Comparison of ENCODE assay signal across 12 cellular contexts in genomic region chr5:65809817-65810531, GRCh38.
DNase-seq lines count a peak whose midpoint lies in the region; ATAC-seq and TF ChIP-seq lines count a peak whose summit lies in the region.
"Had no signal": no experiment of that assay in that cellular context is flagged by ENCODE, and none has a peak within 500 bp of the region (broad histone marks: within the 10 kb centered on the region; RNA-seq: fewer than 3 reads in every experiment).

No MANE protein-coding gene starts in this region.

- H3K27ac Mint-ChIP-seq in Caco-2 (ENCODE audit: unreplicated experiment) = no peak overlapping the region
- H3K27ac Mint-ChIP-seq in activated T-helper 17 cell treated with anti-CD3 and anti-CD28 coated beads, Interleukin-2, amount 50 U/mL, for 72 hours = no peak overlapping the region

- no peaks in the 10 kb centered on the region for H3K27me3 ChIP-seq in Caco-2 (replicated peaks; ENCODE audit: control insufficient read depth, insufficient read depth, low read length)
- H3K27me3 ChIP-seq: neutrophil had no signal

- H3K4me1 ChIP-seq in Caco-2 = peaks cover 15% of the 10 kb centered on the region

- DNase-seq in G401 (ENCODE audit: low spot score) (peak; percentile 98), Right ventricle myocardium superior (peak; percentile 81), retinal pigment epithelial cell (ENCODE audit: low read depth) (peak; percentile 76), Caco-2 (no peak), OCI-M2 (lab: John Stamatoyannopoulos, UW; ENCODE audit: unreplicated experiment) (no peak)
- DNase-seq: activated naive CD4-positive, alpha-beta T cell treated with anti-CD3 and anti-CD28 coated beads, Interleukin-2, amount 50 U/mL, for 16 hours; NK-92 treated with Interleukin-12 subunit alpha and Interleukin-12 subunit beta, amount 100 ng/mL, for 24 hours had no signal

- POLR2A ChIA-PET in Caco-2 (lab: Charles Lee) = no interaction called here

- peak overlapping the region; percentile 29 for H3K27ac ChIP-seq in angular gyrus (ENCODE audit: low read depth, low read length)
- H3K27ac ChIP-seq: neutrophil, VCaP had no signal

- H3K36me3 ChIP-seq in Caco-2 (ENCODE audit: control insufficient read depth, insufficient read depth, low read length) = peaks cover 2% of the 10 kb centered on the region
- H3K36me3 ChIP-seq: neutrophil had no signal

- H3K9me3 ChIP-seq in Caco-2 = no peaks in the 10 kb centered on the region
- H3K9me3 ChIP-seq: neutrophil had no signal

- in situ Hi-C loops in G401 (cut with HindIII; ENCODE audit: low sequenced_read_pairs) = no loop called here

- ATAC-seq in Right ventricle myocardium superior (ENCODE audit: poor library complexity) (peak; percentile 97), HG02870 (IDR thresholded peaks at IDR 0.05; ENCODE audit: unreplicated experiment) (no peak)
- no peak for ATAC-seq in activated T-helper 17 cell treated with anti-CD3 and anti-CD28 coated beads, Interleukin-2, amount 50 U/mL, for 72 hours (replicated peaks)

- CTCF ChIA-PET in Caco-2 (lab: Charles Lee) = no interaction called here

- intact Hi-C loops in Right ventricle myocardium superior (cut with DNase I) = no loop called here
- intact Hi-C loops in Caco-2 (cut with micrococcal nuclease; ENCODE audit: unreplicated experiment) = loop anchor here (5.0 kb wide), 1 partner anchor 42 kb away; no protein-coding TSS in a partner anchor

- no peaks in the 10 kb centered on the region for H3K9me3 Mint-ChIP-seq in Caco-2 (ENCODE audit: unreplicated experiment)
- peaks cover 4% of the 10 kb centered on the region for H3K9me3 Mint-ChIP-seq in activated T-helper 17 cell treated with anti-CD3 and anti-CD28 coated beads, Interleukin-2, amount 50 U/mL, for 72 hours

- TF ChIP-seq CTCF in retinal pigment epithelial cell (conservative IDR thresholded peaks at IDR 0.05; ENCODE audit: low read depth, low read length) (no peak), Caco-2 (IDR thresholded peaks at IDR 0.05; ENCODE audit: insufficient read depth in 1 of 2, low read depth in 1 of 2, low read length in 1 of 2, severe bottlenecking in 1 of 2, unreplicated experiment in 1 of 2) (no peak)

- no TSS peak for BruUV-seq in Caco-2 (replicated peaks; lab: Mats Ljungman, UMichigan)

- H3K4me1 Mint-ChIP-seq in Caco-2 (ENCODE audit: low read depth, unreplicated experiment) = no peaks in the 10 kb centered on the region
- H3K4me1 Mint-ChIP-seq in activated T-helper 17 cell treated with anti-CD3 and anti-CD28 coated beads, Interleukin-2, amount 50 U/mL, for 72 hours = peaks cover 13% of the 10 kb centered on the region

- no peak overlapping the region for H3K4me3 Mint-ChIP-seq in Caco-2 (ENCODE audit: unreplicated experiment)
- no peak overlapping the region for H3K4me3 Mint-ChIP-seq in activated T-helper 17 cell treated with anti-CD3 and anti-CD28 coated beads, Interleukin-2, amount 50 U/mL, for 72 hours

- no peaks in the 10 kb centered on the region for H3K27me3 Mint-ChIP-seq in Caco-2 (ENCODE audit: insufficient read depth, unreplicated experiment)
- no peaks in the 10 kb centered on the region for H3K27me3 Mint-ChIP-seq in activated T-helper 17 cell treated with anti-CD3 and anti-CD28 coated beads, Interleukin-2, amount 50 U/mL, for 72 hours

- H3K4me3 ChIP-seq in retinal pigment epithelial cell (ENCODE audit: low read length) (no peak overlapping the region), Caco-2 (ENCODE audit: low read depth, low read length) (no peak overlapping the region)

- H3K36me3 Mint-ChIP-seq in Caco-2 (ENCODE audit: insufficient read depth, unreplicated experiment) = peaks cover 38% of the 10 kb centered on the region
- H3K36me3 Mint-ChIP-seq in activated T-helper 17 cell treated with anti-CD3 and anti-CD28 coated beads, Interleukin-2, amount 50 U/mL, for 72 hours (ENCODE audit: low read depth) = peaks cover 32% of the 10 kb centered on the region

Comparison
In these comparisons a context has a peak if more than half of its experiments do, and no peak if none do; other contexts are left out.
1. DNase-seq: peak in G401 (single experiment), Right ventricle myocardium superior (single experiment) and retinal pigment epithelial cell (single experiment); none in Caco-2 (0 of 2) and OCI-M2 (single experiment).